19 cellular contexts compared by ENCODE assay signal in the genomic region with DNA sequence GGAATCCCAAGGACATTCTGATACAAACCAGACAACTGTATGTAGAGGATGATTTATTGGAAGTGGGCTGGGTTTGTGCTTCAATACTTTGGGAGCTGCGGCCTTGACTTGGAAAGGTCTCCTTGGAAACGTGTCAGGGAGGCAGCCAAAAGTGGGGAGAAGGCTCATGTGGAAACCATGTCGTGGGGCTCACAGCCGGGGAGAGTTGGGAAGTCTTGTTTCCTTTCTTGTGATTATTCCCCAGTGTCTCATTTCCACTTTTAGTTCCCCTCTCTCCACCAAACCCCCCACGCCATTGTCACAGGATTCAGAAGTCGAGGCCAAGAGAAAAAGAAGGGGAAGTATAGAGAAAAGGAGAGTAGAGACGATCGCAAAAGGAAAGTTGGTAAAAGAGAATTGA.
"Had no signal": no experiment of that assay in that cellular context is flagged by ENCODE, and none has a peak within 500 bp of the region (broad histone marks: within the 10 kb centered on the region; RNA-seq: fewer than 3 reads in every experiment).

No MANE protein-coding gene starts in this region.

- H3K36me3 ChIP-seq: breast epithelium had no signal

- H3K4me1 ChIP-seq: breast epithelium had no signal

- H3K27me3 ChIP-seq: breast epithelium had no signal

- DNase-seq: activated B cell treated with CpG ODN at 0.5 μM for 24 hours; activated CD4-positive, alpha-beta T cell treated with anti-CD3 and anti-CD28 coated beads for 1 hour; activated CD4-positive, alpha-beta T cell treated with anti-CD3 and anti-CD28 coated beads, Interleukin-2, amount 10 ng/mL, durations not matched to agents 24 days and 14 days; activated CD4-positive, alpha-beta T cell treated with anti-CD3 and anti-CD28 coated beads, Interleukin-2, amount 50 U/mL, for 48 hours; activated CD8-positive, alpha-beta memory T cell treated with anti-CD3 and anti-CD28 coated beads, Interleukin-2, amount 10 ng/mL, durations not matched to agents 7 days and 5 days; activated effector memory CD4-positive, alpha-beta T cell treated with Interleukin-2 at 50 U/mL for 16 hours; activated naive CD4-positive, alpha-beta T cell; activated T-cell treated with anti-CD3 and anti-CD28 coated beads, Interleukin-2, amount 50 U/mL, for 24 hours; MM.1S; NCI-H1105; NCI-H1436; NCI-H187; NCI-H2081; NCI-H510A treated with DMSO at 0.1 percent for 48 hours; SIG-M5; T-helper 17 cell; T-helper 9 cell had no signal

- H3K27ac ChIP-seq: breast epithelium had no signal

- H3K9me3 ChIP-seq: breast epithelium had no signal

- H3K4me3 ChIP-seq: breast epithelium, K562 had no signal
